ENCODE assay signal across 8 cellular contexts in genomic region chr12:100138048-100138907, GRCh38. TPM values are rescaled to one million over a fixed set of nuclear protein-coding genes. Genes with fewer than 3 reads are reported as not detected.
DNase-seq lines count a peak whose midpoint lies in the region; ATAC-seq and TF ChIP-seq lines count a peak whose summit lies in the region.

No MANE protein-coding gene starts in this region.

- ATAC-seq in GM21723 (IDR thresholded peaks at IDR 0.05; ENCODE audit: unreplicated experiment) (peak; percentile 33), HG02938 (IDR thresholded peaks at IDR 0.05; ENCODE audit: unreplicated experiment) (no peak), HG03439 (IDR thresholded peaks at IDR 0.05; ENCODE audit: unreplicated experiment) (no peak)

- in situ Hi-C loops in SK-MEL-5 (cut with HindIII; ENCODE audit: low pct_unique_long_range_greater_than_20kb, low sequenced_read_pairs): no loop called here

- H3K9me3 Mint-ChIP-seq in activated CD4-positive, alpha-beta memory T cell treated with anti-CD3 and anti-CD28 coated beads for 36 hours: no peaks in the 10 kb centered on the region

- peaks cover 35% of the 10 kb centered on the region for H4K20me1 ChIP-seq in hepatocyte (ENCODE audit: insufficient read depth, poor library complexity, severe bottlenecking)

- CTCF ChIA-PET in activated CD4-positive, alpha-beta memory T cell treated with anti-CD3 and anti-CD28 coated beads for 36 hours (lab: Charles Lee): interaction anchor here (0.7 to 2.0 kb wide), 3 partner anchors 17 to 64 kb away, joined by 3 to 8 read pairs (median 3); no protein-coding TSS in a partner anchor

- no peak overlapping the region for H3K27ac Mint-ChIP-seq in activated CD4-positive, alpha-beta memory T cell treated with anti-CD3 and anti-CD28 coated beads for 36 hours

- TF ChIP-seq POLR2A in stomach (IDR thresholded peaks at IDR 0.05): no peak

- intact Hi-C loops in activated CD4-positive, alpha-beta memory T cell treated with anti-CD3 and anti-CD28 coated beads for 36 hours (cut with micrococcal nuclease): loop anchor here (2.0 kb wide), 1 partner anchor 1543 kb away; no protein-coding TSS in a partner anchor
- intact Hi-C loops in stomach (cut with DNase I; ENCODE audit: low total_unique reads): no loop called here

- DNase-seq in EL (peak; percentile 22), SK-MEL-5 (ENCODE audit: low read depth, low spot score) (peak; percentile 52), hepatocyte (ENCODE audit: low spot score) (no peak), stomach (no peak)
- no peak for DNase-seq in activated CD4-positive, alpha-beta memory T cell treated with anti-CD3 and anti-CD28 coated beads for 36 hours

- no peaks in the 10 kb centered on the region for H3K9me2 ChIP-seq in hepatocyte (replicated peaks; ENCODE audit: insufficient read depth)

- no peak overlapping the region for H3K4me2 ChIP-seq in hepatocyte

- peaks cover 56% of the 10 kb centered on the region for H3K4me1 Mint-ChIP-seq in activated CD4-positive, alpha-beta memory T cell treated with anti-CD3 and anti-CD28 coated beads for 36 hours (ENCODE audit: low read depth)

- TF ChIP-seq EP300 in stomach (IDR thresholded peaks at IDR 0.05): no peak

- WGBS in hepatocyte (ENCODE audit: low lambda C conversion rate, missing lambda C conversion rate): 61% methylated on average over 9 of the region's 9 CpGs
- 30 to 48% (median 43%) methylated on average over 9 of the region's 9 CpGs for WGBS in stomach, 5 donors

- TF ChIP-seq CTCF in hepatocyte (IDR thresholded peaks at IDR 0.05; ENCODE audit: poor library complexity): peak; percentile 28
- TF ChIP-seq CTCF in stomach (IDR thresholded peaks at IDR 0.05): peak in 1 of 7 experiments; percentile 11

- no peaks in the 10 kb centered on the region for H3K9me3 ChIP-seq in hepatocyte (ENCODE audit: low read depth)
- no peaks in the 10 kb centered on the region for H3K9me3 ChIP-seq in stomach

- peaks cover 12% of the 10 kb centered on the region for H3K36me3 Mint-ChIP-seq in activated CD4-positive, alpha-beta memory T cell treated with anti-CD3 and anti-CD28 coated beads for 36 hours

- H3K27me3 ChIP-seq in hepatocyte (no peaks in the 10 kb centered on the region), stomach (no peaks in the 10 kb centered on the region)

- H3K27me3 Mint-ChIP-seq in activated CD4-positive, alpha-beta memory T cell treated with anti-CD3 and anti-CD28 coated beads for 36 hours: no peaks in the 10 kb centered on the region

- POLR2A ChIA-PET in activated CD4-positive, alpha-beta memory T cell treated with anti-CD3 and anti-CD28 coated beads for 36 hours (lab: Charles Lee): interaction anchor here (1.3 kb wide), 1 partner anchor 10 kb away, joined by 4 read pairs; no protein-coding TSS in a partner anchor

- H3K4me1 ChIP-seq in hepatocyte (ENCODE audit: insufficient read depth) (peaks cover 9% of the 10 kb centered on the region), stomach (peaks cover 3 to 46% (median 30%) of the 10 kb centered on the region in 4 donors)

- H3K4me3 Mint-ChIP-seq in activated CD4-positive, alpha-beta memory T cell treated with anti-CD3 and anti-CD28 coated beads for 36 hours: no peak overlapping the region

- no peaks in the 10 kb centered on the region for H3K36me3 ChIP-seq in hepatocyte (replicated peaks; ENCODE audit: insufficient read depth, low read depth)
- H3K36me3 ChIP-seq in stomach: no peaks in the 10 kb centered on the region

- H3K27ac ChIP-seq in hepatocyte (no peak overlapping the region), stomach (peak overlapping the region in 2 of 5 donors; percentile 40 to 54)

- H3K4me3 ChIP-seq in hepatocyte (no peak overlapping the region), stomach (no peak overlapping the region)

- no peak overlapping the region for H2AFZ ChIP-seq in hepatocyte

- H3K79me2 ChIP-seq in hepatocyte: peaks cover 95% of the 10 kb centered on the region

RNA-seq across cellular contexts. Expression of gene BLTP3B, which starts 4.4 kb away (rescaled TPM):
- total RNA-seq in SK-MEL-5 (2014; rRNA removed; shearing (Covaris generic)): 15.0 and 16.8 TPM in 2 replicates
- 7.7 and 8.1 TPM in 2 replicates for polyA plus RNA-seq in SK-MEL-5 (2015; cell fraction: cytosol; rRNA removed)
- 4.5 and 5.6 TPM in 2 replicates for polyA plus RNA-seq in SK-MEL-5 (2015; cell fraction: nucleus; rRNA removed)
- 30.1 and 31.8 TPM in 2 replicates for total RNA-seq in hepatocyte
- 6.0 and 11.0 TPM in 2 replicates for polyA plus RNA-seq in hepatocyte
- 10 to 100 TPM; 53.1 to 53.9 TPM for total RNA-seq in activated CD4-positive, alpha-beta memory T cell treated with anti-CD3 and anti-CD28 coated beads for 36 hours
- 10 to 100 TPM; 13.9 to 62.6 (median 35.3) TPM for total RNA-seq in stomach
- polyA plus RNA-seq in stomach: 10 to 100 TPM in 1 of 3 donors, 1 to 10 TPM in 2; 4.7 to 10.3 (median 6.6) TPM

Comparison
In these comparisons a context has a peak if more than half of its experiments do, and no peak if none do; other contexts are left out.
1. DNase-seq: peak in EL (single experiment) and SK-MEL-5 (single experiment); none in hepatocyte (single experiment), activated CD4-positive, alpha-beta memory T cell treated with anti-CD3 and anti-CD28 coated beads for 36 hours (single experiment) and stomach (single experiment).